24 cellular contexts compared by ENCODE assay signal in the genomic region with DNA sequence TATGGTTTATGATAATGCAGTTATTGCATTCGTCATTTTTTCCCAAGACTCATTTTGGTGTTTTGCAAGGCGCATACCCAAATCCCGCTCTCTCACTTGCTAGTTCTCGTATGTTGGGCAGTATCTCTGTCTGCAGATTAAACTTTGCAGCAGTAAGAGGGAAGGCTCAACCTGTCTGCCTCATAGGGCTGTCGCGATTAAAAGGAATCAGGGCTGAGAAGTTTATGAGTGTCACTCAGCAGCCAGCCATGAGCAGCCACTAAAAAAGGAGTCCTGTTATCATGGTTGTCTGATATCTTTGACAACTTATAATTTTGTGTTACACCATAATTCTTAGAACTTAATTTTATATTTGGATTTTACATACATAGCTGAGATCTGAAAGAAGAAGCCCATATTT.
"Had no signal": no experiment of that assay in that cellular context is flagged by ENCODE, and none has a peak within 500 bp of the region (broad histone marks: within the 10 kb centered on the region; RNA-seq: fewer than 3 reads in every experiment).

No MANE protein-coding gene starts in this region.

- H3K27ac ChIP-seq: HL-60 had no signal

- H3K36me3 ChIP-seq: MG63 had no signal

- FAIRE-seq: HTR-8/SVneo, RCC 7860 had no signal

- ATAC-seq: SK-N-SH treated with all-trans-retinoic acid at 6 μM for 48 hours had no signal

- H3K27ac Mint-ChIP-seq: IgD-negative memory B cell had no signal

- H3K4me3 ChIP-seq: MG63 had no signal

- H3K4me3 Mint-ChIP-seq: IgD-negative memory B cell had no signal

- H3K9me3 ChIP-seq: MG63 had no signal

- H3K4me1 Mint-ChIP-seq: IgD-negative memory B cell had no signal

- H3K27me3 ChIP-seq: MG63 had no signal

- DNase-seq: KBM-7, MG63, NCI-H1092, NCI-H1105 treated with DMSO at 0.1 percent for 48 hours, NCI-H1417 treated with DMSO at 0.1 percent for 48 hours, NCI-H146, NCI-H1694 treated with DMSO at 0.1 percent for 48 hours, NCI-H2029, NCI-H2081 treated with DMSO at 0.1 percent for 48 hours, NCI-H2171, NCI-H226, NCI-H446, NCI-H510A, NCI-H524 treated with DMSO at 0.1 percent for 48 hours, NCI-H69, NCI-H774, RPMI8226, SHP77, T-helper 1 cell had no signal
